29 cellular contexts compared by ENCODE assay signal in the genomic region with DNA sequence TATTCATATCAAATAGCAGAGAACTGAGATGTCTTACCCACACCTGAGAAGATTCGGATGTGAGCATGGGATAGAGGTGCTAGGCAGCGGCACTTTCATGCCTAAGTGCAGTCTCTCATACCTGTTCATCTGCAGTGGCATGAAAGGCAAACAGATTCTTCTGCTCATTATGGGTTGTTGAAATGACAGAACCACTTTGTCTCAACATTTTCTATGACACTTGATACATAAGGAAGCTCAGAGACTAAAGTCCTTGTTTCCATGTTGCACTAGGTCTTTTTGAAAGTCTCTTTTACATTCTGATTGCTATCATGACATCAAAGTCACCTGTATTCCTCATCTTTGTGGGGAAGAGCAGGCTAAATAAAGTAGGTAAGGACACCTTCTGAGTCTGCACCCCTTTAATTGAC. TPM values are rescaled to one million over a fixed set of nuclear protein-coding genes. Genes with fewer than 3 reads are reported as not detected.
"Had no signal": no experiment of that assay in that cellular context is flagged by ENCODE, and none has a peak within 500 bp of the region (broad histone marks: within the 10 kb centered on the region; RNA-seq: fewer than 3 reads in every experiment).

No MANE protein-coding gene starts in this region.

- H3K4me1 ChIP-seq: esophagus muscularis mucosa, foreskin keratinocyte, gastroesophageal sphincter, heart left ventricle, lower lobe of right lung had no signal

- H3K36me3 Mint-ChIP-seq: immature natural killer cell, mesothelial cell of epicardium had no signal

- H3K36me3 ChIP-seq: esophagus muscularis mucosa, gastroesophageal sphincter, heart left ventricle, lower lobe of right lung had no signal

- H3K27me3 ChIP-seq: gastroesophageal sphincter had no signal

- H3K27ac Mint-ChIP-seq: immature natural killer cell, mesothelial cell of epicardium, naive B cell had no signal

- DNase-seq: dermis blood vessel endothelial cell; dorsolateral prefrontal cortex; effector CD4-positive, alpha-beta T cell; effector memory CD4-positive, alpha-beta T cell; foreskin keratinocyte; heart left ventricle; hypothalamus; immature natural killer cell; islet precursor cell; kidney; kidney glomerular epithelial cell; left colon; left ventricle myocardium superior; lower lobe of right lung; mesenchymal stem cell; mucosa of descending colon; naive B cell had no signal

- H3K4me1 Mint-ChIP-seq: immature natural killer cell, naive B cell had no signal

- ATAC-seq: foreskin keratinocyte, gastroesophageal sphincter, heart left ventricle, left colon, left lobe of liver, left ventricle myocardium superior, lower lobe of right lung, mucosa of descending colon had no signal

- H3K4me3 ChIP-seq: coronary artery, dorsolateral prefrontal cortex, esophagus muscularis mucosa, gastroesophageal sphincter, heart left ventricle, lower lobe of right lung, mucosa of descending colon had no signal

- H3K9me3 ChIP-seq: esophagus muscularis mucosa, gastroesophageal sphincter, heart left ventricle, lower lobe of right lung, mucosa of descending colon had no signal

- H3K9me3 Mint-ChIP-seq: immature natural killer cell had no signal

- H3K27ac ChIP-seq: coronary artery, dorsolateral prefrontal cortex, esophagus muscularis mucosa, foreskin keratinocyte, gastroesophageal sphincter, heart left ventricle, lower lobe of right lung had no signal

- H3K4me3 Mint-ChIP-seq: immature natural killer cell, mesothelial cell of epicardium, naive B cell had no signal

RNA-seq across cellular contexts. Expression of a gene that starts 8.0 kb away (rescaled TPM):
- total RNA-seq: dermis blood vessel endothelial cell, endothelial cell of umbilical vein, epithelial cell of proximal tubule, fibroblast of villous mesenchyme, foreskin keratinocyte, kidney, left colon, lung microvascular endothelial cell, mesenteric fat pad, myocyte had no signal
- polyA plus RNA-seq: endothelial cell of umbilical vein, esophagus, foreskin keratinocyte, immature natural killer cell had no signal
